ENCODE assay signal across 9 cellular contexts in the genomic region with DNA sequence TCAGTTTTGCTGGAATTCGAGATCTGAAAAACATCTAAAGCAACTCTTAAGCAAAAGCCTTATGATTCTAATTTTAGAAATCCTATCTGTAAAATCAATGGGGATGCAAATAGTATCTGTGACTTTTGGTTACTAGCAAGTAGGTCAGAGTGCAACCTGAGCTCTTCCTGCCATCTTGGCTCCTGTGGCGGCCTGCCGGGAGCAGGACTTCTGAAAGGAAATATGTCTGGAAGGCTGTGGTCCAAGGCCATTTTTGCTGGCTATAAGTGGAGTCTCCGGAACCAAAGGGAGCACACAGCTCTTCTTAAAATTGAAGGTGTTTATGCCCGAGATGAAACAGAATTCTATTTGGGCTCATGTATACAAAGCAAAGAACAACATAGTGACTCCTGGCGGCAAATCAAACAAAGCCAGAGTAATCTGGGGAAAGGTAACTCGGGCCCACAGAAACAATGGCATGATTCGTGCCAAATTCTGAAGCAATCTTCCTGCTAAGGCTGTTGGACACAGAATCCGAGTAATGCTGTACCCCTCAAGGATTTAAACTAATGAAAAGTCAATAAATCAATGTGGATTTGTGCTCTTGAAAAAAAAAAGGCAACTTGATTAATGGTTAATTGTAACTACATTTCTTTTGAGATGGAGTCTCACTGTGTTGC. TPM values are rescaled to one million over a fixed set of nuclear protein-coding genes. Genes with fewer than 3 reads are reported as not detected.
DNase-seq lines count a peak whose midpoint lies in the region; ATAC-seq and TF ChIP-seq lines count a peak whose summit lies in the region.
"Had no signal": no experiment of that assay in that cellular context is flagged by ENCODE, and none has a peak within 500 bp of the region (broad histone marks: within the 10 kb centered on the region; RNA-seq: fewer than 3 reads in every experiment).

No MANE protein-coding gene starts in this region.

- peaks cover 50% of the 10 kb centered on the region for H3K4me1 Mint-ChIP-seq in brain

- POLR2A ChIA-PET in RWPE1 (lab: Yijun Ruan, JAX; ENCODE audit: low non-redundant PET): no interaction called here

- no peaks in the 10 kb centered on the region for H3K9me3 Mint-ChIP-seq in brain

- H3K27ac ChIP-seq in HUES48 (ENCODE audit: low read depth, low read length): no peak overlapping the region
- no peak overlapping the region for H3K27ac ChIP-seq in muscle layer of duodenum (ENCODE audit: low read length)
- no peak overlapping the region for H3K27ac ChIP-seq in left lung
- no peak overlapping the region for H3K27ac ChIP-seq in RWPE1

- H3K4me3 ChIP-seq in BE2C (ENCODE audit: low read depth, low read length): peak overlapping the region; percentile 95
- peak overlapping the region; percentile 74 for H3K4me3 ChIP-seq in HUES48 (ENCODE audit: low read depth, low read length)
- peak overlapping the region; percentile 83 to 88 for H3K4me3 ChIP-seq in muscle layer of duodenum (ENCODE audit: low read depth in 1 of 2, low read length in 2 of 2)
- H3K4me3 ChIP-seq in left lung: peak overlapping the region in 1 of 2 donors; percentile 86

- no peak for DNase-seq in BE2C
- no peak for DNase-seq in left lung
- DNase-seq in DMS53 treated with DMSO at 0.1 percent for 48 hours (lab: John Stamatoyannopoulos, UW; ENCODE audit: unreplicated experiment): no peak
- no peak for DNase-seq in RWPE1 (ENCODE audit: low spot score)
- DNase-seq: DMS79 treated with DMSO at 0.1 percent for 48 hours had no signal

- peak overlapping the region; percentile 94 to 99 (median 98) for H3K4me3 Mint-ChIP-seq in brain

- TF ChIP-seq CTCF in BE2C (IDR thresholded peaks at IDR 0.05; ENCODE audit: low read depth, low read length) (no peak), brain (conservative IDR thresholded peaks at IDR 0.05) (no peak), left lung (IDR thresholded peaks at IDR 0.05) (no peak), RWPE1 (conservative IDR thresholded peaks at IDR 0.05; ENCODE audit: low read depth) (no peak)

- peak overlapping the region in 2 of 5 experiments; percentile 96 to 98 for H3K27ac Mint-ChIP-seq in brain

- H3K36me3 Mint-ChIP-seq in brain: no peaks in the 10 kb centered on the region

- 0 out of 2 replicates have a peak, but pooled peaks cover 5% of the 10 kb centered on the region for H3K4me1 ChIP-seq in BE2C
- H3K4me1 ChIP-seq in HUES48 (ENCODE audit: control insufficient read depth, insufficient read depth, low read length): peaks cover 20% of the 10 kb centered on the region
- H3K4me1 ChIP-seq in muscle layer of duodenum (ENCODE audit: control insufficient read depth in 1 of 2, insufficient read depth in 2 of 2, low read length in 2 of 2): peaks cover 13 to 24% of the 10 kb centered on the region in 2 donors
- H3K4me1 ChIP-seq in left lung: peaks cover 16 to 33% of the 10 kb centered on the region in 2 donors

- intact Hi-C loops in left lung (cut with DNase I): no loop called here

- CTCF ChIA-PET in RWPE1 (lab: Yijun Ruan, JAX): interaction anchor here (0.6 kb wide), 1 partner anchor 769 kb away, joined by 3 read pairs; no protein-coding TSS in a partner anchor

- peaks cover 8% of the 10 kb centered on the region for H3K27me3 Mint-ChIP-seq in brain

- no peak overlapping the region for H3K9ac ChIP-seq in HUES48 (ENCODE audit: low read depth, low read length)

- H3K27me3 ChIP-seq in BE2C: no peaks in the 10 kb centered on the region
- no peaks in the 10 kb centered on the region for H3K27me3 ChIP-seq in HUES48 (ENCODE audit: control insufficient read depth, insufficient read depth, low read length)
- H3K27me3 ChIP-seq in muscle layer of duodenum (ENCODE audit: low read depth, low read length): no peaks in the 10 kb centered on the region
- H3K27me3 ChIP-seq in left lung: peaks cover 0 to 6% of the 10 kb centered on the region in 2 donors

- no peaks in the 10 kb centered on the region for H3K36me3 ChIP-seq in BE2C
- H3K36me3 ChIP-seq in HUES48 (ENCODE audit: control insufficient read depth, insufficient read depth, low read length): no peaks in the 10 kb centered on the region; the same call in 1 of the 2 replicates
- no peaks in the 10 kb centered on the region for H3K36me3 ChIP-seq in muscle layer of duodenum (ENCODE audit: control insufficient read depth in 1 of 2, insufficient read depth in 2 of 2, low read length in 2 of 2)
- no peaks in the 10 kb centered on the region for H3K36me3 ChIP-seq in left lung

- H3K9me3 ChIP-seq in BE2C (no peaks in the 10 kb centered on the region; the same call in 1 of the 2 replicates), HUES48 (ENCODE audit: control insufficient read depth, insufficient read depth, low read length) (no peaks in the 10 kb centered on the region), muscle layer of duodenum (ENCODE audit: control insufficient read depth in 1 of 2, low read length in 2 of 2) (no peaks in the 10 kb centered on the region), left lung (no peaks in the 10 kb centered on the region)

- ATAC-seq in left lung (no peak), GM18858 (IDR thresholded peaks at IDR 0.05; ENCODE audit: unreplicated experiment) (no peak)

RNA-seq across cellular contexts. Expression of gene SAMM50, which starts 1.7 kb away (rescaled TPM):
- polyA plus RNA-seq in BE2C (2012; ENCODE audit: insufficient read depth, insufficient read length, low read depth): 87.1 TPM
- polyA plus RNA-seq in brain (ENCODE audit: insufficient read depth, low read depth, low replicate concordance): 117 TPM
- total RNA-seq in left lung: 10 to 100 TPM; 23.3 to 32.0 TPM

RNA-seq across cellular contexts. Expression of gene PNPLA3, which starts 33.3 kb away (rescaled TPM):
- polyA plus RNA-seq in BE2C (2012; ENCODE audit: insufficient read depth, insufficient read length, low read depth): 0.37 TPM
- 4.8 TPM for polyA plus RNA-seq in brain (ENCODE audit: insufficient read depth, low read depth, low replicate concordance)
- total RNA-seq in left lung: 1 to 10 TPM; 1.2 to 2.4 TPM
